ENCODE assay signal across 16 cellular contexts in the genomic region with DNA sequence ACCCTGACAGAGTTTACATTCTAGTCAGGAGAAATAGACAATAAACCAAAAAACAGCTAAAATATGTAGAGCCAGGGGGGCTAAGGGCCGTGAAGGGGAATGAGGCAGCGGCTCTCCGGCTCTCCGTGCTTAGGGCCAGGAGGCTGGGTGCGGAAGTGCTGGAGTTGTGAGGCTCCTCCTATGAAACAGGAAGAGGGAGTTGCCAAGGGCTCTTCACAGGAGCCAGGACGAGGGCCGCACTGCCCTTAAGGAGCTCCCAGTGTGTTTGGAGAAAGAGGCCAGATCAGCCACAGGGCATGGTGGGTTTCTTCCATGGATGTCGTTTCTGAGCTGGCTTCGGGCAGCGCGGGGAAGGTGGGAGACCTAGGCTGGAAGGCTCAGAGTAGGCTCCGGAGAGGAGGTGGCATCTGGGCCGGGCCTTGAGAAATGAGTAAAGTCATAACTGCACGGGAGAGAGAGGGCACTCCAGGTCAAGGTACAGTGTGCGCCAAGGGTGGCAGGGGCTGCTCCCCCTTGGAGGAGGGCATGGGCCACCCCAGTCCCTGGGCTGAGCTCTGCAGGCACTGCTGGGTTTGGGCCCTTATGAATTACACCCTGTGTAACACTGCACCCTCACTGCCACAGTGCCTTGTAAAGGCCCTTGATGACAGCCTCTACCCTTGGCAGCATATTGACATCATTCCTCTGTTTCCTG. TPM values are rescaled to one million over a fixed set of nuclear protein-coding genes. Genes with fewer than 3 reads are reported as not detected.
DNase-seq lines count a peak whose midpoint lies in the region; ATAC-seq, FAIRE-seq and TF ChIP-seq lines count a peak whose summit lies in the region.
"Had no signal": no experiment of that assay in that cellular context is flagged by ENCODE, and none has a peak within 500 bp of the region (broad histone marks: within the 10 kb centered on the region; RNA-seq: fewer than 3 reads in every experiment).

No MANE protein-coding gene starts in this region.

- H3K9ac ChIP-seq in HepG2 (ENCODE audit: insufficient read depth, low read depth, low read length): no peak overlapping the region
- no peak overlapping the region for H3K9ac ChIP-seq in mesendoderm (ENCODE audit: low read length)

- H2BK120ac ChIP-seq in mesendoderm (ENCODE audit: low read depth, low read length): no peak overlapping the region

- TF ChIP-seq CTCF in right lobe of liver (IDR thresholded peaks at IDR 0.05) (no peak), HepG2 (CRISPR knock-in tag; IDR thresholded peaks at IDR 0.05) (no peak)

- no peak for TF ChIP-seq EP300 in HepG2 (IDR thresholded peaks at IDR 0.05; ENCODE audit: low read depth in 2 of 2, low read length in 2 of 2)
- no peak for TF ChIP-seq EP300 in HepG2 (CRISPR knock-in tag; IDR thresholded peaks at IDR 0.05; ENCODE audit: borderline replicate concordance)

- peak; percentile 50 to 74 (median 68) for ATAC-seq in right lobe of liver
- ATAC-seq in HepG2: no peak
- ATAC-seq in HG03175 (IDR thresholded peaks at IDR 0.05; ENCODE audit: unreplicated experiment): no peak
- ATAC-seq: activated naive CD4-positive, alpha-beta T cell treated with anti-CD3 and anti-CD28 coated beads, Interleukin-2, amount 50 U/mL, for 72 hours had no signal

- H4K20me1 ChIP-seq in HepG2 (ENCODE audit: insufficient read depth, low read length): no peaks in the 10 kb centered on the region

- H3K4me1 ChIP-seq in right lobe of liver (no peaks in the 10 kb centered on the region), HepG2 (ENCODE audit: insufficient read depth, low read length) (peaks cover 20% of the 10 kb centered on the region), mesendoderm (ENCODE audit: control insufficient read depth, low read depth, low read length) (peaks cover 11% of the 10 kb centered on the region)

- H3K36me3 ChIP-seq in right lobe of liver (no peaks in the 10 kb centered on the region), HepG2 (replicated peaks in 1 of 2; ENCODE audit: control insufficient read depth in 1 of 2, insufficient read depth in 2 of 2, low read length in 2 of 2) (no peaks in the 10 kb centered on the region), mesendoderm (ENCODE audit: control insufficient read depth, insufficient read depth, low read length) (no peaks in the 10 kb centered on the region)

- no peaks in the 10 kb centered on the region for H3K79me1 ChIP-seq in mesendoderm (ENCODE audit: low read length)

- DNase-seq in right lobe of liver (peak in 1 of 3 donors; percentile 40), HepG2 (ENCODE audit: low spot score) (no peak), dermis blood vessel endothelial cell (peak; percentile 71), mesendoderm (peak; percentile 45), NCI-H2196 (lab: John Stamatoyannopoulos, UW; ENCODE audit: unreplicated experiment) (no peak), NCI-H1436 treated with DMSO at 0.1 percent for 48 hours (lab: John Stamatoyannopoulos, UW) (no peak)
- DNase-seq in activated effector memory CD4-positive, alpha-beta T cell treated with anti-CD3 and anti-CD28 coated beads, Interleukin-2, amount 50 U/mL, for 16 hours: no peak
- DNase-seq: activated CD4-positive, alpha-beta memory T cell treated with anti-CD3 and anti-CD28 coated beads, Interleukin-2, amount 10 ng/mL, durations not matched to agents 7 days and 5 days; stimulated activated CD4-positive, alpha-beta T cell treated with anti-CD3 and anti-CD28 coated beads, Interleukin-4, amount 100 ng/mL, for 1 hour; substantia nigra; SW 1271 had no signal

- FAIRE-seq in HepG2 (lab: Jason Lieb, UNC): no peak
- FAIRE-seq: G401.6 had no signal

- POLR2A ChIA-PET in HepG2 (lab: Yijun Ruan, JAX): no interaction called here

- H3K56ac ChIP-seq in mesendoderm (ENCODE audit: low read length): peak overlapping the region; percentile 62

- no peak overlapping the region for H3K18ac ChIP-seq in mesendoderm (ENCODE audit: low read length)

- H3K23ac ChIP-seq in mesendoderm (ENCODE audit: low read length): no peak overlapping the region

- H3K79me2 ChIP-seq in HepG2 (ENCODE audit: insufficient read depth, low read length) (no peaks in the 10 kb centered on the region), mesendoderm (ENCODE audit: control insufficient read depth, insufficient read depth, low read length) (no peaks in the 10 kb centered on the region)

- no peak for TF ChIP-seq RAD21 in HepG2 (CRISPR knock-in tag; IDR thresholded peaks at IDR 0.05)

- BruUV-seq in HepG2 (replicated peaks; lab: Mats Ljungman, UMichigan): no TSS peak

- WGBS in right lobe of liver (ENCODE audit: insufficient coverage, low coverage, low lambda C conversion rate, missing lambda C conversion rate): 57% methylated on average over 6 of the region's 15 CpGs
- 56% methylated on average over 15 of the region's 15 CpGs for WGBS in HepG2 (ENCODE audit: low lambda C conversion rate)
- WGBS in mesendoderm (ENCODE audit: extremely low coverage, insufficient coverage, low lambda C conversion rate): no CpG with 5 or more reads among the region's 15 CpGs

- H4K5ac ChIP-seq in mesendoderm (ENCODE audit: low read length): no peak overlapping the region

- H2AK5ac ChIP-seq in mesendoderm (ENCODE audit: low read length): no peak overlapping the region

- no peak overlapping the region for H2BK15ac ChIP-seq in mesendoderm (replicated peaks; ENCODE audit: low read depth)

- H3K9me3 ChIP-seq in right lobe of liver: no peaks in the 10 kb centered on the region
- H3K9me3 ChIP-seq in HepG2 (ENCODE audit: low read length): no peaks in the 10 kb centered on the region

- H3K27ac ChIP-seq in right lobe of liver (no peak overlapping the region), HepG2 (ENCODE audit: extremely low read length, insufficient read depth, low read length) (no peak overlapping the region), mesendoderm (ENCODE audit: low read depth, low read length) (no peak overlapping the region)

- no peak overlapping the region for H4K8ac ChIP-seq in mesendoderm (ENCODE audit: low read depth, low read length)

- intact Hi-C loops in right lobe of liver (cut with DNase I): no loop called here
- intact Hi-C loops in HepG2 (cut with micrococcal nuclease; ENCODE audit: unreplicated experiment): no loop called here

- CTCF ChIA-PET in HepG2 (lab: Yijun Ruan, JAX; ENCODE audit: low intra/inter-chr PET ratio, low total read pairs): no interaction called here

- H2AFZ ChIP-seq in HepG2 (ENCODE audit: low read length): no peak overlapping the region

- no peak overlapping the region for H2BK5ac ChIP-seq in mesendoderm (ENCODE audit: low read length)

- in situ Hi-C loops in HepG2 (cut with HindIII; ENCODE audit: extremely low pct_ligation_motif_present, low pct_unique_long_range_greater_than_20kb): no loop called here

- TF ChIP-seq POLR2A in right lobe of liver (IDR thresholded peaks at IDR 0.05) (no peak), HepG2 (IDR thresholded peaks at IDR 0.05; ENCODE audit: insufficient read depth in 1 of 2, low read depth in 2 of 2, low read length in 2 of 2) (no peak)

- H3K4me3 ChIP-seq in right lobe of liver: no peak overlapping the region
- H3K4me3 ChIP-seq in HepG2 (replicated peaks in 1 of 3; ENCODE audit: insufficient read depth in 1 of 3, low read depth in 2 of 3, low read length in 3 of 3): no peak overlapping the region
- no peak overlapping the region for H3K4me3 ChIP-seq in mesendoderm (ENCODE audit: low read length)

- H3K4ac ChIP-seq in mesendoderm (ENCODE audit: low read depth, low read length): no peak overlapping the region

- H3K4me2 ChIP-seq in HepG2 (ENCODE audit: low read depth, low read length) (no peak overlapping the region), mesendoderm (ENCODE audit: low read length) (no peak overlapping the region)

- H3K27me3 ChIP-seq in right lobe of liver: no peaks in the 10 kb centered on the region
- peaks cover 0 to 18% of the 10 kb centered on the region in 2 experiments; a peak in 2 of 5 replicates for H3K27me3 ChIP-seq in HepG2 (ENCODE audit: control insufficient read depth in 1 of 2, insufficient read depth in 2 of 2, low read length in 2 of 2)
- no peaks in the 10 kb centered on the region for H3K27me3 ChIP-seq in mesendoderm (ENCODE audit: insufficient read depth, low read length, poor library complexity)

RNA-seq across cellular contexts. Expression of a gene that starts 20.8 kb away (rescaled TPM):
- total RNA-seq in right lobe of liver: not detected
- not detected in 2 replicates for total RNA-seq in HepG2 (2016; rRNA removed; fragmentation: Illumina TruSeq; extraction: Trizol)
- total RNA-seq in HepG2 (2016; cell fraction: cytosol; rRNA removed; fragmentation: Illumina TruSeq; extraction: Trizol; ENCODE audit: low read depth): not detected in 2 replicates
- total RNA-seq in HepG2 (2016; cell fraction: insoluble cytoplasmic fraction; rRNA removed; fragmentation: Illumina TruSeq; extraction: Trizol): not detected in 2 replicates
- total RNA-seq in HepG2 (2016; cell fraction: membrane; rRNA removed; fragmentation: Illumina TruSeq; extraction: Trizol): not detected in 2 replicates
- total RNA-seq in HepG2 (2016; cell fraction: nucleus; rRNA removed; fragmentation: Illumina TruSeq; extraction: Trizol): not detected in 2 replicates
- polyA plus RNA-seq in HepG2 (2011; rRNA removed): not detected in 2 replicates
- not detected in 2 replicates for polyA plus RNA-seq in HepG2 (2011; cell fraction: cytosol; rRNA removed)
- not detected in 2 replicates for polyA plus RNA-seq in HepG2 (2011; cell fraction: nucleus; rRNA removed)
- polyA plus RNA-seq in HepG2 (2012): not detected in 2 replicates
- polyA plus RNA-seq in HepG2 (2016; cell fraction: cytosol; fragmentation: Illumina TruSeq; extraction: Trizol; ENCODE audit: low read depth): not detected in 2 replicates
- not detected in 2 replicates for polyA plus RNA-seq in HepG2 (2016; cell fraction: insoluble cytoplasmic fraction; fragmentation: Illumina TruSeq; extraction: Trizol; ENCODE audit: low read depth)
- polyA plus RNA-seq in HepG2 (2016; cell fraction: membrane; fragmentation: Illumina TruSeq; extraction: Trizol; ENCODE audit: low read depth): not detected in 2 replicates
- not detected in 2 replicates for polyA plus RNA-seq in HepG2 (2016; cell fraction: nucleus; fragmentation: Illumina TruSeq; extraction: Trizol; ENCODE audit: insufficient read depth, low read depth)
- not detected in 2 replicates for polyA minus RNA-seq in HepG2 (2011; rRNA and poly(A)+ RNA removed; ENCODE audit: low replicate concordance)
- not detected in 2 replicates for polyA minus RNA-seq in HepG2 (2011; cell fraction: cytosol; rRNA and poly(A)+ RNA removed)
- not detected in 2 replicates for polyA minus RNA-seq in HepG2 (2011; cell fraction: nucleus; rRNA and poly(A)+ RNA removed)
- not detected in 2 replicates for total RNA-seq in dermis blood vessel endothelial cell
- not detected for polyA plus RNA-seq in mesendoderm (2013, experiment 1 of 2)
- not detected for polyA plus RNA-seq in mesendoderm (2013, experiment 2 of 2)
- total RNA-seq: activated CD4-positive, alpha-beta memory T cell treated with anti-CD3 and anti-CD28 coated beads, Interleukin-2, amount 10 ng/mL, durations not matched to agents 7 days and 5 days; activated naive CD4-positive, alpha-beta T cell treated with anti-CD3 and anti-CD28 coated beads, Interleukin-2, amount 50 U/mL, for 72 hours had no signal
- polyA plus RNA-seq: AG04450, neural cell had no signal

RNA-seq across cellular contexts. Expression of a gene that starts 35.7 kb away (rescaled TPM):
- total RNA-seq in right lobe of liver: 10 to 100 TPM; 17.8 to 28.0 (median 21.8) TPM
- total RNA-seq in HepG2 (2016; rRNA removed; fragmentation: Illumina TruSeq; extraction: Trizol): 17.9 and 45.2 TPM in 2 replicates
- 14.2 and 15.8 TPM in 2 replicates for total RNA-seq in HepG2 (2016; cell fraction: cytosol; rRNA removed; fragmentation: Illumina TruSeq; extraction: Trizol; ENCODE audit: low read depth)
- total RNA-seq in HepG2 (2016; cell fraction: insoluble cytoplasmic fraction; rRNA removed; fragmentation: Illumina TruSeq; extraction: Trizol): 16.3 and 48.1 TPM in 2 replicates
- total RNA-seq in HepG2 (2016; cell fraction: membrane; rRNA removed; fragmentation: Illumina TruSeq; extraction: Trizol): 19.9 and 22.2 TPM in 2 replicates
- 44.0 and 55.5 TPM in 2 replicates for total RNA-seq in HepG2 (2016; cell fraction: nucleus; rRNA removed; fragmentation: Illumina TruSeq; extraction: Trizol)
- polyA plus RNA-seq in HepG2 (2011; rRNA removed): 62.9 and 76.2 TPM in 2 replicates
- 45.0 and 49.7 TPM in 2 replicates for polyA plus RNA-seq in HepG2 (2011; cell fraction: cytosol; rRNA removed)
- polyA plus RNA-seq in HepG2 (2011; cell fraction: nucleus; rRNA removed): 115 and 140 TPM in 2 replicates
- polyA plus RNA-seq in HepG2 (2012): 46.9 and 65.3 TPM in 2 replicates
- 6.6 and 7.4 TPM in 2 replicates for polyA plus RNA-seq in HepG2 (2016; cell fraction: cytosol; fragmentation: Illumina TruSeq; extraction: Trizol; ENCODE audit: low read depth)
- 14.0 and 18.6 TPM in 2 replicates for polyA plus RNA-seq in HepG2 (2016; cell fraction: insoluble cytoplasmic fraction; fragmentation: Illumina TruSeq; extraction: Trizol; ENCODE audit: low read depth)
- polyA plus RNA-seq in HepG2 (2016; cell fraction: membrane; fragmentation: Illumina TruSeq; extraction: Trizol; ENCODE audit: low read depth): 12.6 and 12.8 TPM in 2 replicates
- polyA plus RNA-seq in HepG2 (2016; cell fraction: nucleus; fragmentation: Illumina TruSeq; extraction: Trizol; ENCODE audit: insufficient read depth, low read depth): 87.5 and 97.1 TPM in 2 replicates
- 43.4 and 90.0 TPM in 2 replicates for polyA minus RNA-seq in HepG2 (2011; rRNA and poly(A)+ RNA removed; ENCODE audit: low replicate concordance)
- polyA minus RNA-seq in HepG2 (2011; cell fraction: cytosol; rRNA and poly(A)+ RNA removed): 30.7 and 35.8 TPM in 2 replicates
- 80.9 and 103 TPM in 2 replicates for polyA minus RNA-seq in HepG2 (2011; cell fraction: nucleus; rRNA and poly(A)+ RNA removed)
- total RNA-seq in dermis blood vessel endothelial cell: 53.8 and 58.5 TPM in 2 replicates
- 23.7 TPM for polyA plus RNA-seq in mesendoderm (2013, experiment 1 of 2)
- 22.2 TPM for polyA plus RNA-seq in mesendoderm (2013, experiment 2 of 2)

Comparison
In these comparisons a context has a peak if more than half of its experiments do, and no peak if none do; other contexts are left out.
1. ATAC-seq: peak in right lobe of liver (4 of 4); none in HepG2 (single experiment) and HG03175 (single experiment).
2. DNase-seq: peak in dermis blood vessel endothelial cell (single experiment) and mesendoderm (single experiment); none in HepG2 (single experiment), NCI-H2196 (single experiment), activated effector memory CD4-positive, alpha-beta T cell treated with anti-CD3 and anti-CD28 coated beads, Interleukin-2, amount 50 U/mL, for 16 hours (single experiment) and NCI-H1436 treated with DMSO at 0.1 percent for 48 hours (single experiment).